In the genomic region with DNA sequence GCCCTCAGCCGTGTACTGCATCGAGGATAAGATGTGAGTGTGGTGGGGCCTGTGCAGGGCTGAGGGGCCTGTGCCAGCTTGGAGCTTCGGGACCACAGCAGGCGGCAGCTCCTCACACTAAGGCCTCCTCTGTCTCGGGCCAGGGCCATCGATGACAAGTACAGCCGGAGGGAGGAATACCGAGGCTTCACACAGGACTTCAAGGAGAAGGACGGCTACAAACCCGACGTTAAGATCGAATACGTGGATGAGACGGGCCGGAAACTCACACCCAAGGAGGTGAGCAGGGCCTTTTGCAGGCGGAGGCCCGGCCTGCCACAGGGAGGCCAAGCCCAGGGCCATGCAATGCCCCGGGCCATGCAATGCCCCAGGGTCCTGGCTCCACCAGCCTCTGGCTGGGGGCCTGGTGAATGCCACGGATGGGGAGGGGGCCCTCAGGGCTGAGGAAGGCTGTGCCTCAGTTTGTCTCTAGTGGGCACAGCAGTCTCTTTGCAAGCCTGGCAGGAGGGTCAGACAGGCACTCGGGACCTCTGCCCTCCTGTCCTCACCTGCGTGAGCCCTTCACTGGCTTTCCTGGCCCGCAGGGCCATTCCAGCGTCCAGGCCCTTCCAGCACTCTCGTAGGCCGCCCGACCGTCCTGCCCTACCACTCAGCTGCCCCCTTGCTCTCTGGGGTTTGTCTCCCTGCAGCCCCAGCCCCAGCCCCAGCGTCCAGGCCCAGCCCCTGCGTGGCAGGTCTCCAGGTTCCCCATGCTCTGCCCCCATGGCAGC, we compare ENCODE assay signal across 1 cellular context.
TF ChIP-seq lines count a peak whose summit lies in the region.

No MANE protein-coding gene starts in this region.

TF ChIP-seq in SK-N-SH treated with all-trans-retinoic acid at 6 μM for 48 hours, 23 proteins besides CTCF, POLR2A, EP300 and RAD21 (continued from another document):
- TF ChIP-seq, protein P1, sequence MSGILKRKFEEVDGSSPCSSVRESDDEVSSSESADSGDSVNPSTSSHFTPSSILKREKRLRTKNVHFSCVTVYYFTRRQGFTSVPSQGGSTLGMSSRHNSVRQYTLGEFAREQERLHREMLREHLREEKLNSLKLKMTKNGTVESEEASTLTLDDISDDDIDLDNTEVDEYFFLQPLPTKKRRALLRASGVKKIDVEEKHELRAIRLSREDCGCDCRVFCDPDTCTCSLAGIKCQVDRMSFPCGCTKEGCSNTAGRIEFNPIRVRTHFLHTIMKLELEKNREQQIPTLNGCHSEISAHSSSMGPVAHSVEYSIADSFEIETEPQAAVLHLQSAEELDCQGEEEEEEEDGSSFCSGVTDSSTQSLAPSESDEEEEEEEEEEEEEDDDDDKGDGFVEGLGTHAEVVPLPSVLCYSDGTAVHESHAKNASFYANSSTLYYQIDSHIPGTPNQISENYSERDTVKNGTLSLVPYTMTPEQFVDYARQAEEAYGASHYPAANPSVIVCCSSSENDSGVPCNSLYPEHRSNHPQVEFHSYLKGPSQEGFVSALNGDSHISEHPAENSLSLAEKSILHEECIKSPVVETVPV (CRISPR knock-in tag; IDR thresholded peaks at IDR 0.05): no peak
- TF ChIP-seq RARB (CRISPR knock-in tag; IDR thresholded peaks at IDR 0.05) (no peak), ZNF565 (CRISPR knock-in tag; conservative IDR thresholded peaks at IDR 0.05; ENCODE audit: low read depth) (no peak), PPARA (CRISPR knock-in tag; IDR thresholded peaks at IDR 0.05; ENCODE audit: borderline replicate concordance) (no peak), ARNTL (CRISPR knock-in tag; IDR thresholded peaks at IDR 0.05; ENCODE audit: borderline replicate concordance, low read depth) (no peak), ISL1 (CRISPR knock-in tag; IDR thresholded peaks at IDR 0.05) (no peak)
